In genomic region chr17:77323413-77324171, GRCh38 we compare ENCODE assay signal across 1 cellular context.
TF ChIP-seq lines count a peak whose summit lies in the region.

No MANE protein-coding gene starts in this region.

TF ChIP-seq in HepG2, 621 proteins besides CTCF, POLR2A, EP300 and RAD21 (continued from another document and continues in another):
- TF ChIP-seq SETDB1 (CRISPR knock-in tag; IDR thresholded peaks at IDR 0.05; ENCODE audit: borderline replicate concordance) (no peak), MZF1 (CRISPR knock-in tag; IDR thresholded peaks at IDR 0.05; ENCODE audit: borderline replicate concordance) (no peak), SALL2 (CRISPR knock-in tag; IDR thresholded peaks at IDR 0.05) (no peak), HNF4G (IDR thresholded peaks at IDR 0.05; ENCODE audit: borderline replicate concordance, low read depth, low read length) (no peak), HNF4G (CRISPR knock-in tag; IDR thresholded peaks at IDR 0.05; ENCODE audit: borderline replicate concordance, low read depth) (no peak), SP4 (CRISPR knock-in tag; IDR thresholded peaks at IDR 0.05) (0 out of 2 replicates have a peak, but pooled peaks have one; percentile 6), ZBTB8A (CRISPR knock-in tag; IDR thresholded peaks at IDR 0.05; ENCODE audit: borderline replicate concordance, low read depth) (no peak), REST (IDR thresholded peaks at IDR 0.05; ENCODE audit: borderline replicate concordance in 1 of 2, low read depth in 1 of 2, low read length in 2 of 2) (no peak), ZNF639 (CRISPR knock-in tag; conservative IDR thresholded peaks at IDR 0.05) (no peak), ZNF282 (IDR thresholded peaks at IDR 0.05; ENCODE audit: partially characterized antibody) (no peak), ATF6 (CRISPR knock-in tag; conservative IDR thresholded peaks at IDR 0.05) (no peak), ZNF207 (IDR thresholded peaks at IDR 0.05; ENCODE audit: borderline replicate concordance) (no peak), POGK (CRISPR knock-in tag; conservative IDR thresholded peaks at IDR 0.05) (no peak), NR2F6 (IDR thresholded peaks at IDR 0.05) (peak; percentile 8; the same call in 1 of the 2 replicates), NR2F6 (CRISPR knock-in tag; IDR thresholded peaks at IDR 0.05) (no peak), HOXA3 (CRISPR knock-in tag; IDR thresholded peaks at IDR 0.05) (no peak), ZNF180 (CRISPR knock-in tag; IDR thresholded peaks at IDR 0.05; ENCODE audit: borderline replicate concordance, low read depth) (no peak)
- TF ChIP-seq, protein P1, sequence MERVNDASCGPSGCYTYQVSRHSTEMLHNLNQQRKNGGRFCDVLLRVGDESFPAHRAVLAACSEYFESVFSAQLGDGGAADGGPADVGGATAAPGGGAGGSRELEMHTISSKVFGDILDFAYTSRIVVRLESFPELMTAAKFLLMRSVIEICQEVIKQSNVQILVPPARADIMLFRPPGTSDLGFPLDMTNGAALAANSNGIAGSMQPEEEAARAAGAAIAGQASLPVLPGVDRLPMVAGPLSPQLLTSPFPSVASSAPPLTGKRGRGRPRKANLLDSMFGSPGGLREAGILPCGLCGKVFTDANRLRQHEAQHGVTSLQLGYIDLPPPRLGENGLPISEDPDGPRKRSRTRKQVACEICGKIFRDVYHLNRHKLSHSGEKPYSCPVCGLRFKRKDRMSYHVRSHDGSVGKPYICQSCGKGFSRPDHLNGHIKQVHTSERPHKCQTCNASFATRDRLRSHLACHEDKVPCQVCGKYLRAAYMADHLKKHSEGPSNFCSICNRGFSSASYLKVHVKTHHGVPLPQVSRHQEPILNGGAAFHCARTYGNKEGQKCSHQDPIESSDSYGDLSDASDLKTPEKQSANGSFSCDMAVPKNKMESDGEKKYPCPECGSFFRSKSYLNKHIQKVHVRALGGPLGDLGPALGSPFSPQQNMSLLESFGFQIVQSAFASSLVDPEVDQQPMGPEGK (CRISPR knock-in tag; IDR thresholded peaks at IDR 0.05) = no peak
- TF ChIP-seq, protein P2, sequence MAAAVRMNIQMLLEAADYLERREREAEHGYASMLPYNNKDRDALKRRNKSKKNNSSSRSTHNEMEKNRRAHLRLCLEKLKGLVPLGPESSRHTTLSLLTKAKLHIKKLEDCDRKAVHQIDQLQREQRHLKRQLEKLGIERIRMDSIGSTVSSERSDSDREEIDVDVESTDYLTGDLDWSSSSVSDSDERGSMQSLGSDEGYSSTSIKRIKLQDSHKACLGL (CRISPR knock-in tag; IDR thresholded peaks at IDR 0.05) = peak; percentile 19; the same call in 1 of the 2 replicates
- TF ChIP-seq, protein P3, sequence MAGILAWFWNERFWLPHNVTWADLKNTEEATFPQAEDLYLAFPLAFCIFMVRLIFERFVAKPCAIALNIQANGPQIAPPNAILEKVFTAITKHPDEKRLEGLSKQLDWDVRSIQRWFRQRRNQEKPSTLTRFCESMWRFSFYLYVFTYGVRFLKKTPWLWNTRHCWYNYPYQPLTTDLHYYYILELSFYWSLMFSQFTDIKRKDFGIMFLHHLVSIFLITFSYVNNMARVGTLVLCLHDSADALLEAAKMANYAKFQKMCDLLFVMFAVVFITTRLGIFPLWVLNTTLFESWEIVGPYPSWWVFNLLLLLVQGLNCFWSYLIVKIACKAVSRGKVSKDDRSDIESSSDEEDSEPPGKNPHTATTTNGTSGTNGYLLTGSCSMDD (CRISPR knock-in tag; IDR thresholded peaks at IDR 0.05) = no peak
- TF ChIP-seq, protein P4, sequence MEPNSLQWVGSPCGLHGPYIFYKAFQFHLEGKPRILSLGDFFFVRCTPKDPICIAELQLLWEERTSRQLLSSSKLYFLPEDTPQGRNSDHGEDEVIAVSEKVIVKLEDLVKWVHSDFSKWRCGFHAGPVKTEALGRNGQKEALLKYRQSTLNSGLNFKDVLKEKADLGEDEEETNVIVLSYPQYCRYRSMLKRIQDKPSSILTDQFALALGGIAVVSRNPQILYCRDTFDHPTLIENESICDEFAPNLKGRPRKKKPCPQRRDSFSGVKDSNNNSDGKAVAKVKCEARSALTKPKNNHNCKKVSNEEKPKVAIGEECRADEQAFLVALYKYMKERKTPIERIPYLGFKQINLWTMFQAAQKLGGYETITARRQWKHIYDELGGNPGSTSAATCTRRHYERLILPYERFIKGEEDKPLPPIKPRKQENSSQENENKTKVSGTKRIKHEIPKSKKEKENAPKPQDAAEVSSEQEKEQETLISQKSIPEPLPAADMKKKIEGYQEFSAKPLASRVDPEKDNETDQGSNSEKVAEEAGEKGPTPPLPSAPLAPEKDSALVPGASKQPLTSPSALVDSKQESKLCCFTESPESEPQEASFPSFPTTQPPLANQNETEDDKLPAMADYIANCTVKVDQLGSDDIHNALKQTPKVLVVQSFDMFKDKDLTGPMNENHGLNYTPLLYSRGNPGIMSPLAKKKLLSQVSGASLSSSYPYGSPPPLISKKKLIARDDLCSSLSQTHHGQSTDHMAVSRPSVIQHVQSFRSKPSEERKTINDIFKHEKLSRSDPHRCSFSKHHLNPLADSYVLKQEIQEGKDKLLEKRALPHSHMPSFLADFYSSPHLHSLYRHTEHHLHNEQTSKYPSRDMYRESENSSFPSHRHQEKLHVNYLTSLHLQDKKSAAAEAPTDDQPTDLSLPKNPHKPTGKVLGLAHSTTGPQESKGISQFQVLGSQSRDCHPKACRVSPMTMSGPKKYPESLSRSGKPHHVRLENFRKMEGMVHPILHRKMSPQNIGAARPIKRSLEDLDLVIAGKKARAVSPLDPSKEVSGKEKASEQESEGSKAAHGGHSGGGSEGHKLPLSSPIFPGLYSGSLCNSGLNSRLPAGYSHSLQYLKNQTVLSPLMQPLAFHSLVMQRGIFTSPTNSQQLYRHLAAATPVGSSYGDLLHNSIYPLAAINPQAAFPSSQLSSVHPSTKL (CRISPR knock-in tag; IDR thresholded peaks at IDR 0.05) = 0 out of 2 replicates have a peak, but pooled peaks have one; percentile 2
- TF ChIP-seq, protein P5, sequence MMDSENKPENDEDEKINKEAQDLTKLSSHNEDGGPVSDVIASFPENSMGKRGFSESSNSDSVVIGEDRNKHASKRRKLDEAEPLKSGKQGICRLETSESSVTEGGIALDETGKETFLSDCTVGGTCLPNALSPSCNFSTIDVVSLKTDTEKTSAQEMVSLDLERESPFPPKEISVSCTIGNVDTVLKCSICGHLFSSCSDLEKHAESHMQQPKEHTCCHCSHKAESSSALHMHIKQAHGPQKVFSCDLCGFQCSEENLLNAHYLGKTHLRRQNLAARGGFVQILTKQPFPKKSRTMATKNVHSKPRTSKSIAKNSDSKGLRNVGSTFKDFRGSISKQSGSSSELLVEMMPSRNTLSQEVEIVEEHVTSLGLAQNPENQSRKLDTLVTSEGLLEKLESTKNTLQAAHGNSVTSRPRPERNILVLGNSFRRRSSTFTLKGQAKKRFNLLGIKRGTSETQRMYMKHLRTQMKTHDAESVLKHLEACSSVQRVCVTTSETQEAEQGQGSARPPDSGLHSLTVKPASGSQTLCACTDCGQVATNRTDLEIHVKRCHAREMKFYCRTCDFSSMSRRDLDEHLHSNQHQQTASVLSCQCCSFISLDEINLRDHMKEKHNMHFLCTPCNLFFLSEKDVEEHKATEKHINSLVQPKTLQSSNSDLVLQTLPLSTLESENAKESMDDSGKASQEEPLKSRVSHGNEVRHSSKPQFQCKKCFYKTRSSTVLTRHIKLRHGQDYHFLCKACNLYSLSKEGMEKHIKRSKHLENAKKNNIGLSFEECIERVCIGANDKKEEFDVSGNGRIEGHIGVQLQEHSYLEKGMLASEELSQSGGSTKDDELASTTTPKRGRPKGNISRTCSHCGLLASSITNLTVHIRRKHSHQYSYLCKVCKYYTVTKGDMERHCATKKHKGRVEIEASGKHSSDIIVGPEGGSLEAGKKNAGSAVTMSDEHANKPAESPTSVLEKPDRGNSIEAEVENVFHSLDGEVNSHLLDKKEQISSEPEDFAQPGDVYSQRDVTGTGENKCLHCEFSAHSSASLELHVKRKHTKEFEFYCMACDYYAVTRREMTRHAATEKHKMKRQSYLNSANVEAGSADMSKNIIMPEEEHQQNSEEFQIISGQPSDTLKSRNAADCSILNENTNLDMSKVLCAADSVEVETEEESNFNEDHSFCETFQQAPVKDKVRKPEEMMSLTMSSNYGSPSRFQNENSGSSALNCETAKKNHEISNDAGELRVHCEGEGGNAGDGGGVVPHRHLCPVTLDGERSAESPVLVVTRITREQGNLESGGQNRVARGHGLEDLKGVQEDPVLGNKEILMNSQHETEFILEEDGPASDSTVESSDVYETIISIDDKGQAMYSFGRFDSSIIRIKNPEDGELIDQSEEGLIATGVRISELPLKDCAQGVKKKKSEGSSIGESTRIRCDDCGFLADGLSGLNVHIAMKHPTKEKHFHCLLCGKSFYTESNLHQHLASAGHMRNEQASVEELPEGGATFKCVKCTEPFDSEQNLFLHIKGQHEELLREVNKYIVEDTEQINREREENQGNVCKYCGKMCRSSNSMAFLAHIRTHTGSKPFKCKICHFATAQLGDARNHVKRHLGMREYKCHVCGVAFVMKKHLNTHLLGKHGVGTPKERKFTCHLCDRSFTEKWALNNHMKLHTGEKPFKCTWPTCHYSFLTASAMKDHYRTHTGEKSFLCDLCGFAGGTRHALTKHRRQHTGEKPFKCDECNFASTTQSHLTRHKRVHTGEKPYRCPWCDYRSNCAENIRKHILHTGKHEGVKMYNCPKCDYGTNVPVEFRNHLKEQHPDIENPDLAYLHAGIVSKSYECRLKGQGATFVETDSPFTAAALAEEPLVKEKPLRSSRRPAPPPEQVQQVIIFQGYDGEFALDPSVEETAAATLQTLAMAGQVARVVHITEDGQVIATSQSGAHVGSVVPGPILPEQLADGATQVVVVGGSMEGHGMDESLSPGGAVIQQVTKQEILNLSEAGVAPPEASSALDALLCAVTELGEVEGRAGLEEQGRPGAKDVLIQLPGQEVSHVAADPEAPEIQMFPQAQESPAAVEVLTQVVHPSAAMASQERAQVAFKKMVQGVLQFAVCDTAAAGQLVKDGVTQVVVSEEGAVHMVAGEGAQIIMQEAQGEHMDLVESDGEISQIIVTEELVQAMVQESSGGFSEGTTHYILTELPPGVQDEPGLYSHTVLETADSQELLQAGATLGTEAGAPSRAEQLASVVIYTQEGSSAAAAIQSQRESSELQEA (CRISPR knock-in tag; IDR thresholded peaks at IDR 0.05; ENCODE audit: not compliant biosample characterization) = no peak
